In the genomic region with DNA sequence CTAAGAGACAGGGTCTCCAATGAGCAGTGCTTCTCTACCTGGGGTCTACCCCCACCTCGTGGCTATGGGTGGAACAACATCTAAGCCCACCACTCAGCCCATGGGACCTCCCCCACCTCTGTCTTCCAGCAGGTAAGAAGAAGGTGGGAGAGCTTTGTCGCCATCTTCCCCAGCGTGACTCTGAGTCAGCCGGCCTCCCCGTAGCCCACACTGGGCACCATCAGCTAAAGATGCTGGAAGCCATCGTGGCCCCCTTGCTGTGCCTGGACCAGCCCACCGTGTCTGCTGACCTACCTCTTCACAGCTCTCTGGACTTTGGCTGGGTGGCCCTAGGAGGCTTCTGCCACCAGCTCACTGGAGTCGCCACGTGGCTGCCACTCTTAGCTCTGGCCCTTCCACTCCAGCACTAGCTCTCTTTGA, we compare ENCODE assay signal across 9 cellular contexts. TPM values are rescaled to one million over a fixed set of nuclear protein-coding genes. Genes with fewer than 3 reads are reported as not detected.
A peak's percentile ranks its signal among the peaks of the same experiment; 100 is the strongest.
DNase-seq lines count a peak whose midpoint lies in the region; ATAC-seq and TF ChIP-seq lines count a peak whose summit lies in the region.
"Had no signal": no experiment of that assay in that cellular context is flagged by ENCODE, and none has a peak within 500 bp of the region (broad histone marks: within the 10 kb centered on the region; RNA-seq: fewer than 3 reads in every experiment).

No MANE protein-coding gene starts in this region.

- no peak overlapping the region for H3K4me2 ChIP-seq in DOHH2 (ENCODE audit: low read length)
- H3K4me2 ChIP-seq in KMS-11 = no peak overlapping the region
- no peak overlapping the region for H3K4me2 ChIP-seq in neuronal stem cell (ENCODE audit: insufficient read depth, low read length, poor library complexity, severe bottlenecking)

- H3K9ac ChIP-seq in KMS-11 = no peak overlapping the region
- no peak overlapping the region for H3K9ac ChIP-seq in neuronal stem cell (ENCODE audit: low read depth, low read length, poor library complexity)

- no peak overlapping the region for H3K4me3 ChIP-seq in DOHH2 (ENCODE audit: low read length)
- no peak overlapping the region for H3K4me3 ChIP-seq in KMS-11 (IDR thresholded peaks at IDR 0.05; ENCODE audit: insufficient read depth, low read depth, low read length)
- no peak overlapping the region for H3K4me3 ChIP-seq in body of pancreas
- H3K4me3 ChIP-seq in neuronal stem cell (ENCODE audit: low read length in 2 of 2) = no peak overlapping the region

- H2AK5ac ChIP-seq in neuronal stem cell (ENCODE audit: low read depth, low read length) = peak overlapping the region; percentile 30

- no peak overlapping the region for H2BK12ac ChIP-seq in neuronal stem cell (ENCODE audit: low read length)

- no peak overlapping the region for H4K8ac ChIP-seq in neuronal stem cell (ENCODE audit: low read depth, low read length)

- H3K4me1 ChIP-seq in DOHH2 (ENCODE audit: control insufficient read depth, low read length) (no peaks in the 10 kb centered on the region), KMS-11 (ENCODE audit: low read depth, poor library complexity, severe bottlenecking) (peaks cover under 1% of the 10 kb centered on the region), body of pancreas (no peaks in the 10 kb centered on the region), neuronal stem cell (ENCODE audit: control insufficient read depth in 2 of 2, insufficient read depth in 1 of 2, low read depth in 1 of 2, low read length in 2 of 2) (peaks cover 0 to 9% of the 10 kb centered on the region in 2 donors)

- peak overlapping the region; percentile 72 for H2BK15ac ChIP-seq in neuronal stem cell (ENCODE audit: low read length)

- H3K27ac ChIP-seq in DOHH2 (ENCODE audit: low read depth, low read length) = no peak overlapping the region
- H3K27ac ChIP-seq in KMS-11 = no peak overlapping the region
- H3K27ac ChIP-seq in body of pancreas = no peak overlapping the region
- H3K27ac ChIP-seq in neuronal stem cell (replicated peaks; ENCODE audit: low read length) = no peak overlapping the region

- no peak overlapping the region for H3K4ac ChIP-seq in neuronal stem cell (ENCODE audit: low read length)

- no peaks in the 10 kb centered on the region for H3K79me1 ChIP-seq in neuronal stem cell (ENCODE audit: low read depth, low read length)

- ATAC-seq in body of pancreas = no peak
- no peak for ATAC-seq in HG02938 (IDR thresholded peaks at IDR 0.05; ENCODE audit: unreplicated experiment)
- no peak for ATAC-seq in GM19452 (IDR thresholded peaks at IDR 0.05; ENCODE audit: unreplicated experiment)

- H3K27me3 ChIP-seq in DOHH2 (ENCODE audit: control insufficient read depth, low read length) = peaks cover 3% of the 10 kb centered on the region; the same call in 1 of the 2 replicates
- H3K27me3 ChIP-seq in KMS-11 (ENCODE audit: insufficient read depth, low read depth) = no peaks in the 10 kb centered on the region
- no peaks in the 10 kb centered on the region for H3K27me3 ChIP-seq in body of pancreas
- H3K27me3 ChIP-seq in neuronal stem cell (ENCODE audit: control insufficient read depth in 3 of 3, insufficient read depth in 3 of 3, low read depth in 1 of 3, low read length in 3 of 3) = no peaks in the 10 kb centered on the region

- H3K79me2 ChIP-seq in DOHH2 (ENCODE audit: control insufficient read depth, low read length) (no peaks in the 10 kb centered on the region), KMS-11 (ENCODE audit: insufficient read depth, low read depth) (no peaks in the 10 kb centered on the region)

- no peaks in the 10 kb centered on the region for H3K9me2 ChIP-seq in DOHH2 (replicated peaks; ENCODE audit: control insufficient read depth, low read length)

- no peak overlapping the region for H3K23ac ChIP-seq in neuronal stem cell (ENCODE audit: low read depth, low read length, poor library complexity)

- intact Hi-C loops in body of pancreas (cut with DNase I) = no loop called here

- H3K9me3 ChIP-seq in DOHH2 (ENCODE audit: control insufficient read depth, insufficient read depth, low read length) (no peaks in the 10 kb centered on the region), body of pancreas (peaks cover 0 to 3% (median 0%) of the 10 kb centered on the region in 3 donors), neuronal stem cell (replicated peaks in 1 of 2; ENCODE audit: control insufficient read depth in 2 of 2, insufficient read depth in 1 of 2, low read depth in 1 of 2, low read length in 2 of 2) (no peaks in the 10 kb centered on the region)

- no peak overlapping the region for H3K14ac ChIP-seq in neuronal stem cell (ENCODE audit: low read length)

- no peak for TF ChIP-seq POLR2A in body of pancreas (IDR thresholded peaks at IDR 0.05)

- TF ChIP-seq CTCF in DOHH2 (IDR thresholded peaks at IDR 0.05; ENCODE audit: low read depth, low read length, poor library complexity, severe bottlenecking) (peak; percentile 80), KMS-11 (conservative IDR thresholded peaks at IDR 0.05; ENCODE audit: low read depth, low read length) (peak; percentile 69), body of pancreas (IDR thresholded peaks at IDR 0.05) (peak in 4 of 7 experiments; percentile 17 to 35 (median 21))

- H4K91ac ChIP-seq in neuronal stem cell (ENCODE audit: low read depth, low read length, poor library complexity) = no peak overlapping the region

- H3K36me3 ChIP-seq in DOHH2 (ENCODE audit: control insufficient read depth, low read length) (no peaks in the 10 kb centered on the region), KMS-11 (ENCODE audit: insufficient read depth) (no peaks in the 10 kb centered on the region), body of pancreas (replicated peaks in 1 of 2; ENCODE audit: insufficient read depth in 1 of 2, low read depth in 2 of 2) (no peaks in the 10 kb centered on the region), neuronal stem cell (replicated peaks in 1 of 2; ENCODE audit: control insufficient read depth in 2 of 2, insufficient read depth in 2 of 2, low read length in 2 of 2) (no peaks in the 10 kb centered on the region)

- H2BK5ac ChIP-seq in neuronal stem cell (ENCODE audit: low read length) = peak overlapping the region; percentile 69

- H2AFZ ChIP-seq in KMS-11 (ENCODE audit: low read depth) (no peak overlapping the region), neuronal stem cell (ENCODE audit: low read length) (no peak overlapping the region)

- H3F3A ChIP-seq in DOHH2 (ENCODE audit: control insufficient read depth, insufficient read depth) = no peaks in the 10 kb centered on the region

- WGBS in body of pancreas, 2 donors = 0 to 58% methylated on average over 1 to 9 of the region's 9 CpGs
- no CpG with 5 or more reads among the region's 9 CpGs for WGBS in neuronal stem cell (ENCODE audit: extremely low coverage in 2 of 2, insufficient read length in 2 of 2, insufficient replicate concordance in 1 of 2), 2 donors

- no peaks in the 10 kb centered on the region for H4K20me1 ChIP-seq in DOHH2 (ENCODE audit: control insufficient read depth, insufficient read depth, low read depth, low read length)
- H4K20me1 ChIP-seq in KMS-11 (ENCODE audit: insufficient read depth) = no peaks in the 10 kb centered on the region

- H3K18ac ChIP-seq in neuronal stem cell (ENCODE audit: low read length) = peak overlapping the region; percentile 67

- DNase-seq in body of pancreas (no peak), neuronal stem cell (ENCODE audit: low spot score) (peak; percentile 59), RKO (ENCODE audit: low spot score) (no peak)
- no peak for DNase-seq in activated CD4-positive, CD25-positive, alpha-beta regulatory T cell (lab: John Stamatoyannopoulos, UW)

- no peak overlapping the region for H2BK120ac ChIP-seq in neuronal stem cell (ENCODE audit: low read depth, low read length)

RNA-seq across cellular contexts. Expression of gene C11orf86, which starts 1.0 kb away (rescaled TPM):
- not detected for total RNA-seq in body of pancreas
- not detected for polyA plus RNA-seq in neuronal stem cell (2013, experiment 1 of 2)
- not detected for polyA plus RNA-seq in neuronal stem cell (2013, experiment 2 of 2)
- total RNA-seq: LHCN-M2 had no signal

RNA-seq across cellular contexts. Expression of gene PC, which starts 17.9 kb away (rescaled TPM):
- 10 to 100 TPM; 12.2 to 81.7 TPM for total RNA-seq in body of pancreas
- polyA plus RNA-seq in neuronal stem cell (2013, experiment 1 of 2) = 6.1 TPM
- 5.8 TPM for polyA plus RNA-seq in neuronal stem cell (2013, experiment 2 of 2)

RNA-seq across cellular contexts. Expression of gene SYT12, which starts 46.9 kb away (rescaled TPM):
- total RNA-seq in body of pancreas = under 1 TPM in 1 of 2 donors, not detected in 1; 0.78 TPM
- 0.33 TPM for polyA plus RNA-seq in neuronal stem cell (2013, experiment 1 of 2)
- 0.33 TPM for polyA plus RNA-seq in neuronal stem cell (2013, experiment 2 of 2)
- total RNA-seq: LHCN-M2 had no signal

Comparison
In these comparisons a context has a peak if more than half of its experiments do, and no peak if none do; other contexts are left out.
1. CTCF ChIP-seq: peak in every context shown above with its lines; median percentile 80 in DOHH2; 69 in KMS-11; 21 in body of pancreas.